25 cellular contexts compared by ENCODE assay signal in genomic region chr16:21275529-21275928, GRCh38. TPM values are rescaled to one million over a fixed set of nuclear protein-coding genes. Genes with fewer than 3 reads are reported as not detected.
"Had no signal": no experiment of that assay in that cellular context is flagged by ENCODE, and none has a peak within 500 bp of the region (broad histone marks: within the 10 kb centered on the region; RNA-seq: fewer than 3 reads in every experiment).

No MANE protein-coding gene starts in this region.

- H3K4me3 ChIP-seq: K562, MG63, SJCRH30 had no signal

- H3K9me3 ChIP-seq: MG63, SJCRH30 had no signal

- H3K27me3 ChIP-seq: SJCRH30 had no signal

- H3K4me2 ChIP-seq: KMS-11 had no signal

- DNase-seq: MG63, NCI-H1092 treated with DMSO at 0.1 percent for 48 hours, NCI-H1436, NCI-H187, NCI-H2029, NCI-H2081 treated with DMSO at 0.1 percent for 48 hours, NCI-H2171, NCI-H226, NCI-H446, NCI-H510A, NCI-H524 treated with DMSO at 0.1 percent for 48 hours, NCI-H69, NCI-H774, PC-3, SHP77 treated with DMSO at 0.1 percent for 48 hours, SJCRH30 had no signal

- H3K36me3 Mint-ChIP-seq: IgD-negative memory B cell had no signal

- H3K36me3 ChIP-seq: MG63, SJCRH30 had no signal

- H3K9me3 Mint-ChIP-seq: IgD-negative memory B cell had no signal

- H3K9ac ChIP-seq: KMS-11 had no signal

- H3K27ac ChIP-seq: HL-60, KMS-11, RWPE1, SJCRH30 had no signal

- H3K27ac Mint-ChIP-seq: IgD-negative memory B cell had no signal

- H3K4me1 ChIP-seq: SJCRH30 had no signal

- ATAC-seq: K562, Panc1, PC-3, SK-N-SH treated with all-trans-retinoic acid at 6 μM for 48 hours had no signal

RNA-seq across cellular contexts. Expression of gene CRYM, which starts 2.6 kb away (rescaled TPM):
- total RNA-seq: PC-3, SJCRH30 had no signal

RNA-seq across cellular contexts. Expression of gene ANKS4B, which starts 42.0 kb away (rescaled TPM):
- total RNA-seq: K562, LHCN-M2, OCI-LY7, PC-3 had no signal
